In the genomic region with DNA sequence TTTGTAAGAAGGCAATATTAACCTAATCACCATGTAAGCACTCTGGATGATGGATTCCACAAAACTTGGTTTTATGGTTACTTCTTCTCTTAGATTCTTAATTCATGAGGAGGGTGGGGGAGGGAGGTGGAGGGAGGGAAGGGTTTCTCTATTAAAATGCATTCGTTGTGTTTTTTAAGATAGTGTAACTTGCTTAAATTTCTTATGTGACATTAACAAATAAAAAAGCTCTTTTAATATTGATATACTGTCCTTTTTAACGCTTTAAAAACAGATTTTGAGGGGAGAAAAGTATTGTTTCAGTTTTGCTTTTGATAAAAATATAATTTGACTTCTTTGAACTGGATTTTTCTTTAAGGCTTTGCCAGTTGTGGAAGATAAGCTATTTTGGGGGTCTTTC, we compare ENCODE assay signal across 27 cellular contexts. TPM values are rescaled to one million over a fixed set of nuclear protein-coding genes. Genes with fewer than 3 reads are reported as not detected.
DNase-seq lines count a peak whose midpoint lies in the region; ATAC-seq, FAIRE-seq and TF ChIP-seq lines count a peak whose summit lies in the region.
"Had no signal": no experiment of that assay in that cellular context is flagged by ENCODE, and none has a peak within 500 bp of the region (broad histone marks: within the 10 kb centered on the region; RNA-seq: fewer than 3 reads in every experiment).

No MANE protein-coding gene starts in this region.

- no peak overlapping the region for H3K4me3 Mint-ChIP-seq in osteocyte (ENCODE audit: unreplicated experiment)
- H3K4me3 Mint-ChIP-seq: B cell; CD14-positive monocyte; CD4-positive, alpha-beta memory T cell; CD4-positive, CD25-positive, alpha-beta regulatory T cell; CD8-positive, alpha-beta memory T cell had no signal

- H3K36me3 ChIP-seq in HepG2 (replicated peaks in 1 of 2; ENCODE audit: control insufficient read depth in 1 of 2, insufficient read depth in 2 of 2, low read length in 2 of 2) = peaks cover 9 to 50% of the 10 kb centered on the region in 2 experiments
- no peaks in the 10 kb centered on the region for H3K36me3 ChIP-seq in right lobe of liver
- H3K36me3 ChIP-seq in K562 (ENCODE audit: control insufficient read depth, insufficient read depth, low read length) = peaks cover 65% of the 10 kb centered on the region
- H3K36me3 ChIP-seq in osteoblast (ENCODE audit: insufficient read depth, low read length) = peaks cover 6% of the 10 kb centered on the region
- H3K36me3 ChIP-seq in BE2C = peaks cover 57% of the 10 kb centered on the region

- CTCF ChIA-PET in HepG2 (lab: Yijun Ruan, JAX; ENCODE audit: low intra/inter-chr PET ratio, low total read pairs) (no interaction called here), K562 (lab: Yijun Ruan, JAX; ENCODE audit: low intra/inter-chr PET ratio) (interaction anchor here (2.0 kb wide), 1 partner anchor 656 kb away, joined by 14 read pairs; no protein-coding TSS in a partner anchor)

- no peak for TF ChIP-seq RAD21 in HepG2 (CRISPR knock-in tag; IDR thresholded peaks at IDR 0.05)
- TF ChIP-seq RAD21 in K562 (CRISPR knock-in tag; conservative IDR thresholded peaks at IDR 0.05 in 1 of 2, IDR thresholded peaks at IDR 0.05 in 1 of 2) = no peak

- H3K9me3 ChIP-seq in HepG2 (ENCODE audit: low read length) (no peaks in the 10 kb centered on the region), right lobe of liver (no peaks in the 10 kb centered on the region), K562 (replicated peaks; ENCODE audit: control insufficient read depth, insufficient read depth, low read depth, low read length) (no peaks in the 10 kb centered on the region), osteoblast (ENCODE audit: low read depth, low read length) (no peaks in the 10 kb centered on the region), BE2C (no peaks in the 10 kb centered on the region)
- H3K9me3 ChIP-seq: A549, BLaER1 had no signal

- H3K36me3 Mint-ChIP-seq in osteocyte (ENCODE audit: unreplicated experiment) = peaks cover 8% of the 10 kb centered on the region

- no peaks in the 10 kb centered on the region for H3K4me1 ChIP-seq in HepG2 (ENCODE audit: insufficient read depth, low read length)
- H3K4me1 ChIP-seq in right lobe of liver = no peaks in the 10 kb centered on the region
- H3K4me1 ChIP-seq in K562 (replicated peaks in 1 of 2; ENCODE audit: control insufficient read depth in 2 of 2, insufficient read depth in 2 of 2, low read length in 2 of 2) = no peaks in the 10 kb centered on the region; a peak in 1 of 5 replicates
- H3K4me1 ChIP-seq in osteoblast (ENCODE audit: insufficient read depth, low read length) = no peaks in the 10 kb centered on the region
- no peaks in the 10 kb centered on the region for H3K4me1 ChIP-seq in BE2C
- H3K4me1 ChIP-seq: A549, BLaER1 had no signal

- intact Hi-C loops in HepG2 (cut with micrococcal nuclease; ENCODE audit: unreplicated experiment) (no loop called here), right lobe of liver (cut with DNase I) (no loop called here), K562 (cut with micrococcal nuclease) (no loop called here)

- no peaks in the 10 kb centered on the region for H3K9me1 ChIP-seq in K562 (ENCODE audit: control insufficient read depth, insufficient read depth, low read length)

- no peak overlapping the region for H3K9ac ChIP-seq in HepG2 (ENCODE audit: insufficient read depth, low read depth, low read length)
- no peak overlapping the region for H3K9ac ChIP-seq in K562 (ENCODE audit: insufficient read depth in 1 of 2, low read depth in 2 of 2, low read length in 2 of 2)
- H3K9ac ChIP-seq: BLaER1 had no signal

- FAIRE-seq in HepG2 (lab: Jason Lieb, UNC) (no peak), K562 (lab: Jason Lieb, UNC) (no peak)
- FAIRE-seq: A549, GM12878, GM12892, GM18507 had no signal

- no peak overlapping the region for H3K27ac Mint-ChIP-seq in osteocyte (ENCODE audit: unreplicated experiment)
- H3K27ac Mint-ChIP-seq: B cell; CD8-positive, alpha-beta memory T cell had no signal

- POLR2A ChIA-PET in HepG2 (lab: Yijun Ruan, JAX) = no interaction called here
- POLR2A ChIA-PET in K562 (lab: Yijun Ruan, JAX) = no interaction called here

- H3K27me3 ChIP-seq in HepG2 (ENCODE audit: control insufficient read depth in 1 of 2, insufficient read depth in 2 of 2, low read length in 2 of 2) (no peaks in the 10 kb centered on the region), right lobe of liver (no peaks in the 10 kb centered on the region), K562 (ENCODE audit: control insufficient read depth in 2 of 2, insufficient read depth in 2 of 2, low read length in 2 of 2) (no peaks in the 10 kb centered on the region), osteoblast (ENCODE audit: insufficient read depth, low read length) (no peaks in the 10 kb centered on the region), BE2C (no peaks in the 10 kb centered on the region)
- H3K27me3 ChIP-seq: BLaER1 had no signal

- 96% methylated on average over 2 of the region's 2 CpGs for WGBS in HepG2 (ENCODE audit: low lambda C conversion rate)
- 91% methylated on average over 2 of the region's 2 CpGs for WGBS in right lobe of liver (ENCODE audit: insufficient coverage, low coverage, low lambda C conversion rate, missing lambda C conversion rate)
- WGBS in K562 (ENCODE audit: insufficient coverage, low coverage, missing lambda C conversion rate) = 88% methylated on average over 2 of the region's 2 CpGs

- in situ Hi-C loops in HepG2 (cut with HindIII; ENCODE audit: extremely low pct_ligation_motif_present, low pct_unique_long_range_greater_than_20kb) (no loop called here), K562 (cut with MboI) (no loop called here)

- no peaks in the 10 kb centered on the region for H3K9me3 Mint-ChIP-seq in osteocyte (ENCODE audit: unreplicated experiment)
- H3K9me3 Mint-ChIP-seq: CD14-positive monocyte; CD4-positive, alpha-beta memory T cell; CD4-positive, CD25-positive, alpha-beta regulatory T cell; CD8-positive, alpha-beta memory T cell had no signal

- no peak for TF ChIP-seq CTCF in HepG2 (CRISPR knock-in tag; IDR thresholded peaks at IDR 0.05)
- TF ChIP-seq CTCF in right lobe of liver (IDR thresholded peaks at IDR 0.05) = no peak
- TF ChIP-seq CTCF in K562 (IDR thresholded peaks at IDR 0.05 in 2 of 3, conservative IDR thresholded peaks at IDR 0.05 in 1 of 3; ENCODE audit: insufficient read depth in 2 of 3, low read depth in 1 of 3, low read length in 3 of 3) = no peak
- TF ChIP-seq CTCF in osteoblast (IDR thresholded peaks at IDR 0.05; ENCODE audit: extremely low read depth, low read depth, low read length) = no peak
- no peak for TF ChIP-seq CTCF in osteocyte (IDR thresholded peaks at IDR 0.05)
- TF ChIP-seq CTCF in BE2C (IDR thresholded peaks at IDR 0.05; ENCODE audit: low read depth, low read length) = no peak

- H3K27ac ChIP-seq in HepG2 (ENCODE audit: extremely low read length, insufficient read depth, low read length) (no peak overlapping the region), right lobe of liver (no peak overlapping the region), K562 (ENCODE audit: extremely low read depth, low read depth, low read length) (no peak overlapping the region), osteoblast (ENCODE audit: low read depth, low read length) (no peak overlapping the region)
- H3K27ac ChIP-seq: 22Rv1, A549, BLaER1 had no signal

- no peaks in the 10 kb centered on the region for H3K79me2 ChIP-seq in HepG2 (ENCODE audit: insufficient read depth, low read length)
- no peaks in the 10 kb centered on the region for H3K79me2 ChIP-seq in K562 (ENCODE audit: control insufficient read depth, insufficient read depth, low read length)
- no peaks in the 10 kb centered on the region for H3K79me2 ChIP-seq in osteoblast (ENCODE audit: insufficient read depth, low read length)

- TF ChIP-seq EP300 in HepG2 (IDR thresholded peaks at IDR 0.05; ENCODE audit: low read depth in 2 of 2, low read length in 2 of 2) (no peak), HepG2 (CRISPR knock-in tag; IDR thresholded peaks at IDR 0.05; ENCODE audit: borderline replicate concordance) (no peak), K562 (IDR thresholded peaks at IDR 0.05; ENCODE audit: low read length) (no peak)

- BruUV-seq in HepG2 (replicated peaks; lab: Mats Ljungman, UMichigan) = no TSS peak
- no TSS peak for BruUV-seq in K562 (replicated peaks; lab: Mats Ljungman, UMichigan)

- no peak for TF ChIP-seq POLR2A in HepG2 (IDR thresholded peaks at IDR 0.05; ENCODE audit: insufficient read depth in 1 of 2, low read depth in 2 of 2, low read length in 2 of 2)
- no peak for TF ChIP-seq POLR2A in right lobe of liver (IDR thresholded peaks at IDR 0.05)
- no peak for TF ChIP-seq POLR2A in K562 (conservative IDR thresholded peaks at IDR 0.05)

- H4K20me1 ChIP-seq in HepG2 (ENCODE audit: insufficient read depth, low read length) (no peaks in the 10 kb centered on the region), K562 (replicated peaks; ENCODE audit: control insufficient read depth, insufficient read depth, low read length) (no peaks in the 10 kb centered on the region), osteoblast (ENCODE audit: insufficient read depth, low read length) (no peaks in the 10 kb centered on the region)

- H3K4me2 ChIP-seq in HepG2 (ENCODE audit: low read depth, low read length) = no peak overlapping the region
- H3K4me2 ChIP-seq in K562 (ENCODE audit: insufficient read depth, low read length) = no peak overlapping the region
- H3K4me2 ChIP-seq in osteoblast (ENCODE audit: insufficient read depth, low read length) = no peak overlapping the region
- H3K4me2 ChIP-seq: A549, BLaER1 had no signal

- DNase-seq in HepG2 (ENCODE audit: low spot score) (no peak), right lobe of liver (no peak), K562 (ENCODE audit: extremely low read depth in 1 of 4, low spot score in 3 of 4) (no peak), osteoblast (ENCODE audit: insufficient read length, low spot score, missing footprints) (peak; percentile 52), osteocyte (ENCODE audit: extremely low spot score, unreplicated experiment) (no peak), BE2C (no peak)
- DNase-seq: AML-193; C1 segment of cervical spinal cord; CD4-positive, alpha-beta memory T cell; CD4-positive, CD25-positive, alpha-beta regulatory T cell; CD8-positive, alpha-beta memory T cell; COR-L47; DMS 273 treated with DMSO at 0.1 percent for 48 hours; DMS153; DMS53; DMS79; DND-41; EL; GDM1 had no signal

- ATAC-seq in HepG2 = no peak
- ATAC-seq in right lobe of liver = no peak
- ATAC-seq in K562 = no peak
- ATAC-seq: A549, GM12878 had no signal

- H3K4me3 ChIP-seq in HepG2 (replicated peaks in 1 of 3; ENCODE audit: insufficient read depth in 1 of 3, low read depth in 2 of 3, low read length in 3 of 3) (no peak overlapping the region), right lobe of liver (no peak overlapping the region), K562 (no peak overlapping the region), osteoblast (ENCODE audit: insufficient read depth, low read length) (no peak overlapping the region), BE2C (ENCODE audit: low read depth, low read length) (no peak overlapping the region)
- H3K4me3 ChIP-seq: A549, BLaER1, GM12878 had no signal

- no peaks in the 10 kb centered on the region for H3K27me3 Mint-ChIP-seq in osteocyte (ENCODE audit: unreplicated experiment)
- H3K27me3 Mint-ChIP-seq: B cell; CD4-positive, alpha-beta memory T cell; CD4-positive, CD25-positive, alpha-beta regulatory T cell; CD8-positive, alpha-beta memory T cell had no signal

- H2AFZ ChIP-seq in HepG2 (ENCODE audit: low read length) (no peak overlapping the region), K562 (ENCODE audit: low read depth, low read length) (no peak overlapping the region), osteoblast (ENCODE audit: low read length) (no peak overlapping the region)

- peaks cover 4% of the 10 kb centered on the region for H3K4me1 Mint-ChIP-seq in osteocyte (ENCODE audit: unreplicated experiment)
- H3K4me1 Mint-ChIP-seq: B cell; CD14-positive monocyte; CD4-positive, alpha-beta memory T cell; CD8-positive, alpha-beta memory T cell had no signal

RNA-seq across cellular contexts. Expression of a gene that starts 59.8 kb away (rescaled TPM):
- total RNA-seq in HepG2 (2016; rRNA removed; fragmentation: Illumina TruSeq; extraction: Trizol) (159 and 197 TPM in 2 replicates), right lobe of liver (10 to 100 TPM in 1 of 6 experiments, 1 to 10 TPM in 5; 3.3 to 13.3 (median 7.1) TPM), K562 (2014; rRNA removed) (124 and 131 TPM in 2 replicates), K562 (2014; rRNA removed; fragmentation: Illumina TruSeq; extraction: Trizol) (155 and 182 TPM in 2 replicates), K562 (2015; rRNA removed; fragmentation: Illumina TruSeq; extraction: Trizol) (154 and 157 TPM in 2 replicates), K562 (2021) (152 and 190 TPM in 2 replicates), osteoblast (7.2 and 7.7 TPM in 2 replicates), osteocyte (20.6 and 22.3 TPM in 2 replicates)
- 24.4 and 30.1 TPM in 2 replicates for total RNA-seq in HepG2 (2016; cell fraction: cytosol; rRNA removed; fragmentation: Illumina TruSeq; extraction: Trizol; ENCODE audit: low read depth)
- 162 and 188 TPM in 2 replicates for total RNA-seq in HepG2 (2016; cell fraction: insoluble cytoplasmic fraction; rRNA removed; fragmentation: Illumina TruSeq; extraction: Trizol)
- total RNA-seq in HepG2 (2016; cell fraction: membrane; rRNA removed; fragmentation: Illumina TruSeq; extraction: Trizol) = 36.3 and 45.4 TPM in 2 replicates
- 80.6 and 88.8 TPM in 2 replicates for total RNA-seq in HepG2 (2016; cell fraction: nucleus; rRNA removed; fragmentation: Illumina TruSeq; extraction: Trizol)
- polyA plus RNA-seq in HepG2 (2011; rRNA removed) (9.9 and 12.5 TPM in 2 replicates), K562 (2011; rRNA removed) (73.3 and 84.2 TPM in 2 replicates), K562 (2014; fragmentation: Illumina TruSeq; extraction: Trizol) (148 and 158 TPM in 2 replicates), K562 (2014; fragmentation: Nextera tagmentation; extraction: Ambion mirVana) (1 to 10 TPM; 2.8 to 7.6 TPM), K562 (2014; rRNA removed) (100 and 123 TPM in 2 replicates)
- 8.1 and 13.8 TPM in 2 replicates for polyA plus RNA-seq in HepG2 (2011; cell fraction: cytosol; rRNA removed)
- polyA plus RNA-seq in HepG2 (2011; cell fraction: nucleus; rRNA removed) = 14.2 and 19.9 TPM in 2 replicates
- polyA plus RNA-seq in HepG2 (2012) = 25.9 and 47.7 TPM in 2 replicates
- 4.3 and 4.9 TPM in 2 replicates for polyA plus RNA-seq in HepG2 (2016; cell fraction: cytosol; fragmentation: Illumina TruSeq; extraction: Trizol; ENCODE audit: low read depth)
- 152 and 154 TPM in 2 replicates for polyA plus RNA-seq in HepG2 (2016; cell fraction: insoluble cytoplasmic fraction; fragmentation: Illumina TruSeq; extraction: Trizol; ENCODE audit: low read depth)
- 12.8 and 14.1 TPM in 2 replicates for polyA plus RNA-seq in HepG2 (2016; cell fraction: membrane; fragmentation: Illumina TruSeq; extraction: Trizol; ENCODE audit: low read depth)
- 79.0 and 82.9 TPM in 2 replicates for polyA plus RNA-seq in HepG2 (2016; cell fraction: nucleus; fragmentation: Illumina TruSeq; extraction: Trizol; ENCODE audit: insufficient read depth, low read depth)
- polyA minus RNA-seq in HepG2 (2011; rRNA and poly(A)+ RNA removed; ENCODE audit: low replicate concordance) = 17.8 and 31.3 TPM in 2 replicates
- polyA minus RNA-seq in HepG2 (2011; cell fraction: cytosol; rRNA and poly(A)+ RNA removed) = 15.0 and 18.4 TPM in 2 replicates
- 15.9 and 17.9 TPM in 2 replicates for polyA minus RNA-seq in HepG2 (2011; cell fraction: nucleus; rRNA and poly(A)+ RNA removed)
- 39.5 and 78.6 TPM in 2 replicates for total RNA-seq in K562 (2011; cell fraction: chromatin; rRNA removed; ENCODE audit: low replicate concordance)
- total RNA-seq in K562 (2011; cell fraction: nucleolus; rRNA removed) = 36.1 and 37.5 TPM in 2 replicates
- total RNA-seq in K562 (2011; cell fraction: nucleoplasm; rRNA removed) = 31.4 TPM in 2 replicates
- 39.1 and 92.5 TPM in 2 replicates for polyA plus RNA-seq in K562 (2011; cell fraction: cytosol; rRNA removed)
- polyA plus RNA-seq in K562 (2011; cell fraction: nucleus; rRNA removed) = 25.1 and 42.3 TPM in 2 replicates
- polyA plus RNA-seq in K562 (2012) = 96.5 and 139 TPM in 2 replicates
- 96.8 and 136 TPM in 2 replicates for polyA minus RNA-seq in K562 (2011; rRNA and poly(A)+ RNA removed)
- 68.8 and 87.5 TPM in 2 replicates for polyA minus RNA-seq in K562 (2011; cell fraction: cytosol; rRNA and poly(A)+ RNA removed)
- 32.4 and 38.9 TPM in 2 replicates for polyA minus RNA-seq in K562 (2011; cell fraction: nucleus; rRNA and poly(A)+ RNA removed)
- 22.0 TPM for polyA plus RNA-seq in BE2C (2012; ENCODE audit: insufficient read depth, insufficient read length, low read depth)
